15 cellular contexts compared by ENCODE assay signal in genomic region chr14:63752449-63753169, GRCh38. TPM values are rescaled to one million over a fixed set of nuclear protein-coding genes. Genes with fewer than 3 reads are reported as not detected.
DNase-seq lines count a peak whose midpoint lies in the region; ATAC-seq, FAIRE-seq and TF ChIP-seq lines count a peak whose summit lies in the region.
"Had no signal": no experiment of that assay in that cellular context is flagged by ENCODE, and none has a peak within 500 bp of the region (broad histone marks: within the 10 kb centered on the region; RNA-seq: fewer than 3 reads in every experiment).

No MANE protein-coding gene starts in this region.

- ATAC-seq in HG02763 (IDR thresholded peaks at IDR 0.05; ENCODE audit: unreplicated experiment) = no peak

- no peaks in the 10 kb centered on the region for H3K79me1 ChIP-seq in neuronal stem cell (ENCODE audit: low read depth, low read length)

- H4K8ac ChIP-seq in neuronal stem cell (ENCODE audit: low read depth, low read length) = no peak overlapping the region

- no peak overlapping the region for H2BK120ac ChIP-seq in neuronal stem cell (ENCODE audit: low read depth, low read length)

- no peak overlapping the region for H3K4me3 ChIP-seq in AG04450 (ENCODE audit: low read depth, low read length)
- H3K4me3 ChIP-seq in neuronal stem cell (ENCODE audit: low read length in 2 of 2) = no peak overlapping the region
- H3K4me3 ChIP-seq: BLaER1 treated with 17β-estradiol and CSF1 and Interleukin-3, amounts not matched to agents 10 nM and 100 nM; HAP-1; tibial artery had no signal

- peak; percentile 100 for FAIRE-seq in HTR-8/SVneo (lab: Jason Lieb, UNC)
- FAIRE-seq: endothelial cell of umbilical vein had no signal

- H3K9me3 ChIP-seq in AG04450 (ENCODE audit: control insufficient read depth, insufficient read depth, low read length) = no peaks in the 10 kb centered on the region
- no peaks in the 10 kb centered on the region for H3K9me3 ChIP-seq in neuronal stem cell (replicated peaks in 1 of 2; ENCODE audit: control insufficient read depth in 2 of 2, insufficient read depth in 1 of 2, low read depth in 1 of 2, low read length in 2 of 2)
- H3K9me3 ChIP-seq: BLaER1 treated with 17β-estradiol and CSF1 and Interleukin-3, amounts not matched to agents 10 nM and 100 nM; HAP-1; tibial artery had no signal

- H3K36me3 ChIP-seq in neuronal stem cell (replicated peaks in 1 of 2; ENCODE audit: control insufficient read depth in 2 of 2, insufficient read depth in 2 of 2, low read length in 2 of 2) = no peaks in the 10 kb centered on the region
- H3K36me3 ChIP-seq: BLaER1 treated with 17β-estradiol and CSF1 and Interleukin-3, amounts not matched to agents 10 nM and 100 nM; HAP-1; tibial artery had no signal

- H4K91ac ChIP-seq in neuronal stem cell (ENCODE audit: low read depth, low read length, poor library complexity) = no peak overlapping the region

- H3K4ac ChIP-seq in neuronal stem cell (ENCODE audit: low read length) = no peak overlapping the region

- no peak overlapping the region for H2BK5ac ChIP-seq in neuronal stem cell (ENCODE audit: low read length)

- TF ChIP-seq CTCF in AG04450 (IDR thresholded peaks at IDR 0.05; ENCODE audit: low read depth, low read length) = no peak

- no peak overlapping the region for H2AK5ac ChIP-seq in neuronal stem cell (ENCODE audit: low read depth, low read length)

- H2BK15ac ChIP-seq in neuronal stem cell (ENCODE audit: low read length) = no peak overlapping the region

- no peak overlapping the region for H3K27ac ChIP-seq in AG04450 (ENCODE audit: low read depth, low read length)
- no peak overlapping the region for H3K27ac ChIP-seq in neuronal stem cell (replicated peaks; ENCODE audit: low read length)
- H3K27ac ChIP-seq: parathyroid adenoma, tibial artery had no signal

- peak; percentile 2 for DNase-seq in AG04450 (ENCODE audit: low read depth, low spot score)
- DNase-seq in HTR-8/SVneo (ENCODE audit: insufficient read length, low spot score) = peak; percentile 90
- peak; percentile 78 for DNase-seq in T1000 (lab: John Stamatoyannopoulos, UW)
- peak; percentile 35 for DNase-seq in globus pallidus (ENCODE audit: low spot score)
- no peak for DNase-seq in neuronal stem cell (ENCODE audit: low spot score)
- no peak for DNase-seq in NCI-H2107 (lab: John Stamatoyannopoulos, UW)
- DNase-seq in mesenteric fat pad (ENCODE audit: low spot score) = no peak
- DNase-seq: activated CD4-positive, alpha-beta T cell treated with anti-CD3 and anti-CD28 coated beads for 4 hours; NCI-H1694 had no signal

- no peaks in the 10 kb centered on the region for H3K27me3 ChIP-seq in AG04450 (ENCODE audit: control insufficient read depth, insufficient read depth, low read length)
- no peaks in the 10 kb centered on the region for H3K27me3 ChIP-seq in neuronal stem cell (ENCODE audit: control insufficient read depth in 3 of 3, insufficient read depth in 3 of 3, low read depth in 1 of 3, low read length in 3 of 3)
- H3K27me3 ChIP-seq: BLaER1 treated with 17β-estradiol and CSF1 and Interleukin-3, amounts not matched to agents 10 nM and 100 nM had no signal

- H3K4me1 ChIP-seq in neuronal stem cell (ENCODE audit: control insufficient read depth in 2 of 2, insufficient read depth in 1 of 2, low read depth in 1 of 2, low read length in 2 of 2) = no peaks in the 10 kb centered on the region
- H3K4me1 ChIP-seq: parathyroid adenoma, tibial artery had no signal

- H3K23ac ChIP-seq in neuronal stem cell (ENCODE audit: low read depth, low read length, poor library complexity) = no peak overlapping the region

- H3K9ac ChIP-seq in neuronal stem cell (ENCODE audit: low read depth, low read length, poor library complexity) = no peak overlapping the region
- H3K9ac ChIP-seq: parathyroid adenoma had no signal

- H3K14ac ChIP-seq in neuronal stem cell (ENCODE audit: low read length) = no peak overlapping the region

- CTCF ChIA-PET in AG04450 (lab: Charles Lee) = no interaction called here

- no peak overlapping the region for H2AFZ ChIP-seq in neuronal stem cell (ENCODE audit: low read length)
- H2AFZ ChIP-seq: parathyroid adenoma had no signal

- no peak overlapping the region for H2BK12ac ChIP-seq in neuronal stem cell (ENCODE audit: low read length)

- no peak overlapping the region for H3K18ac ChIP-seq in neuronal stem cell (ENCODE audit: low read length)

- no CpG with 5 or more reads among the region's 6 CpGs for WGBS in neuronal stem cell (ENCODE audit: extremely low coverage in 2 of 2, insufficient read length in 2 of 2, insufficient replicate concordance in 1 of 2), 2 donors

- POLR2A ChIA-PET in AG04450 (lab: Yijun Ruan, JAX) = no interaction called here

- no peak overlapping the region for H3K4me2 ChIP-seq in neuronal stem cell (ENCODE audit: insufficient read depth, low read length, poor library complexity, severe bottlenecking)

RNA-seq across cellular contexts. Expression of gene SGPP1, which starts 24.7 kb away (rescaled TPM):
- polyA plus RNA-seq in AG04450 (2011; rRNA removed) = 10.0 and 14.5 TPM in 2 replicates
- polyA minus RNA-seq in AG04450 (2011; rRNA and poly(A)+ RNA removed) = 4.6 and 5.9 TPM in 2 replicates
- polyA plus RNA-seq in neuronal stem cell (2013, experiment 1 of 2) = 6.6 TPM
- 6.7 TPM for polyA plus RNA-seq in neuronal stem cell (2013, experiment 2 of 2)
- total RNA-seq in mesenteric fat pad = 20.2 TPM

Comparison
In these comparisons a context has a peak if more than half of its experiments do, and no peak if none do; other contexts are left out.
1. DNase-seq: peak in AG04450 (single experiment), HTR-8/SVneo (single experiment), T1000 (single experiment) and globus pallidus (single experiment); none in neuronal stem cell (single experiment), NCI-H2107 (single experiment) and mesenteric fat pad (single experiment).